Comparison of ENCODE assay signal across 1 cellular context in the genomic region with DNA sequence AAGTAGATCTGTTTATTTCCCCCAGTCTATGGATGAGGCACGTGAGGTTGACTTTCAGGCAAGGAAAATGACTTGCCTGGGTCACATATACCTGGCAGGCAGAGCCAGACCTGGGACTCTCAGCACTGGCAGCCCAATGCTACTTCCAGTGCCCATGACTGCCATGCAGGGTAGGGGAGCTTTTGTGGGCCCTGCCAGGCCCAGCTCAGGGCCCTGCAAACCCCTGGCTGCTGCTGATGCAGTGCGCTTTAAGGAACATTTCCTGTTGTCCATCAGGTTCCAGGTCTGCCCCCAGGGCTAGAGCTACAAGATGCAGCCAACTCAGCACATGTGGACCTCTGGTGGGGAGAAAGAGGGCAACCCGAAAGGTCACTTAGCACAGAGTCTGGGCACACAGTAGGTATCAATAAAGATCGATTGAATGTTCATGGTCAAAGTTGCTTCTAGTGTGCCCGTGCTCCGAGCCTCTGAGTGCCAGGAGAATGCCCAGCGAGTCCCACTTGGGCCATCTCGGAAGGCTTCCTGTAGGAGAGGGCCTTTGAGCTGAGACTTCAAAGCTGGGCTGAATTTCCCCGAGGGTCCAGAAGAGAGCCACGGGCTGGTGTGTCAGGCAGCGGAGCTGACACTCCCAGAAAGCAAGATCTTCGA.
A peak's percentile ranks its signal among the peaks of the same experiment; 100 is the strongest.
TF ChIP-seq lines count a peak whose summit lies in the region.

No MANE protein-coding gene starts in this region.

TF ChIP-seq in HepG2, 621 proteins besides CTCF, POLR2A, EP300 and RAD21 (continued from another document):
- TF ChIP-seq, protein P1, sequence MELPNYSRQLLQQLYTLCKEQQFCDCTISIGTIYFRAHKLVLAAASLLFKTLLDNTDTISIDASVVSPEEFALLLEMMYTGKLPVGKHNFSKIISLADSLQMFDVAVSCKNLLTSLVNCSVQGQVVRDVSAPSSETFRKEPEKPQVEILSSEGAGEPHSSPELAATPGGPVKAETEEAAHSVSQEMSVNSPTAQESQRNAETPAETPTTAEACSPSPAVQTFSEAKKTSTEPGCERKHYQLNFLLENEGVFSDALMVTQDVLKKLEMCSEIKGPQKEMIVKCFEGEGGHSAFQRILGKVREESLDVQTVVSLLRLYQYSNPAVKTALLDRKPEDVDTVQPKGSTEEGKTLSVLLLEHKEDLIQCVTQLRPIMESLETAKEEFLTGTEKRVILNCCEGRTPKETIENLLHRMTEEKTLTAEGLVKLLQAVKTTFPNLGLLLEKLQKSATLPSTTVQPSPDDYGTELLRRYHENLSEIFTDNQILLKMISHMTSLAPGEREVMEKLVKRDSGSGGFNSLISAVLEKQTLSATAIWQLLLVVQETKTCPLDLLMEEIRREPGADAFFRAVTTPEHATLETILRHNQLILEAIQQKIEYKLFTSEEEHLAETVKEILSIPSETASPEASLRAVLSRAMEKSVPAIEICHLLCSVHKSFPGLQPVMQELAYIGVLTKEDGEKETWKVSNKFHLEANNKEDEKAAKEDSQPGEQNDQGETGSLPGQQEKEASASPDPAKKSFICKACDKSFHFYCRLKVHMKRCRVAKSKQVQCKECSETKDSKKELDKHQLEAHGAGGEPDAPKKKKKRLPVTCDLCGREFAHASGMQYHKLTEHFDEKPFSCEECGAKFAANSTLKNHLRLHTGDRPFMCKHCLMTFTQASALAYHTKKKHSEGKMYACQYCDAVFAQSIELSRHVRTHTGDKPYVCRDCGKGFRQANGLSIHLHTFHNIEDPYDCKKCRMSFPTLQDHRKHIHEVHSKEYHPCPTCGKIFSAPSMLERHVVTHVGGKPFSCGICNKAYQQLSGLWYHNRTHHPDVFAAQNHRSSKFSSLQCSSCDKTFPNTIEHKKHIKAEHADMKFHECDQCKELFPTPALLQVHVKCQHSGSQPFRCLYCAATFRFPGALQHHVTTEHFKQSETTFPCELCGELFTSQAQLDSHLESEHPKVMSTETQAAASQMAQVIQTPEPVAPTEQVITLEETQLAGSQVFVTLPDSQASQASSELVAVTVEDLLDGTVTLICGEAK (IDR thresholded peaks at IDR 0.05): no peak
- TF ChIP-seq, protein P1 (CRISPR knock-in tag; IDR thresholded peaks at IDR 0.05): 0 out of 2 replicates have a peak, but pooled peaks have one; percentile 37
- TF ChIP-seq TSC22D2 (CRISPR knock-in tag; IDR thresholded peaks at IDR 0.05; ENCODE audit: borderline replicate concordance) (no peak), ZFYVE20 (CRISPR knock-in tag; IDR thresholded peaks at IDR 0.05; ENCODE audit: borderline replicate concordance, low read depth) (0 out of 2 replicates have a peak, but pooled peaks have one; percentile 41), ZNF598 (CRISPR knock-in tag; IDR thresholded peaks at IDR 0.05; ENCODE audit: borderline replicate concordance) (0 out of 2 replicates have a peak, but pooled peaks have one; percentile 55), ZNF496 (CRISPR knock-in tag; IDR thresholded peaks at IDR 0.05; ENCODE audit: insufficient replicate concordance) (no peak), MXD3 (CRISPR knock-in tag; IDR thresholded peaks at IDR 0.05) (no peak), ZNF337 (CRISPR knock-in tag; IDR thresholded peaks at IDR 0.05; ENCODE audit: borderline replicate concordance, low read depth) (no peak), CBX2 (IDR thresholded peaks at IDR 0.05; ENCODE audit: low read depth, low read length) (no peak), CBX2 (CRISPR knock-in tag; IDR thresholded peaks at IDR 0.05; ENCODE audit: low read depth) (0 out of 2 replicates have a peak, but pooled peaks have one; percentile 62), CBX5 (CRISPR knock-in tag; IDR thresholded peaks at IDR 0.05; ENCODE audit: borderline replicate concordance) (no peak)
- TF ChIP-seq, protein P2, sequence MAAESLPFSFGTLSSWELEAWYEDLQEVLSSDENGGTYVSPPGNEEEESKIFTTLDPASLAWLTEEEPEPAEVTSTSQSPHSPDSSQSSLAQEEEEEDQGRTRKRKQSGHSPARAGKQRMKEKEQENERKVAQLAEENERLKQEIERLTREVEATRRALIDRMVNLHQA (CRISPR knock-in tag; IDR thresholded peaks at IDR 0.05): no peak
